In the genomic region with DNA sequence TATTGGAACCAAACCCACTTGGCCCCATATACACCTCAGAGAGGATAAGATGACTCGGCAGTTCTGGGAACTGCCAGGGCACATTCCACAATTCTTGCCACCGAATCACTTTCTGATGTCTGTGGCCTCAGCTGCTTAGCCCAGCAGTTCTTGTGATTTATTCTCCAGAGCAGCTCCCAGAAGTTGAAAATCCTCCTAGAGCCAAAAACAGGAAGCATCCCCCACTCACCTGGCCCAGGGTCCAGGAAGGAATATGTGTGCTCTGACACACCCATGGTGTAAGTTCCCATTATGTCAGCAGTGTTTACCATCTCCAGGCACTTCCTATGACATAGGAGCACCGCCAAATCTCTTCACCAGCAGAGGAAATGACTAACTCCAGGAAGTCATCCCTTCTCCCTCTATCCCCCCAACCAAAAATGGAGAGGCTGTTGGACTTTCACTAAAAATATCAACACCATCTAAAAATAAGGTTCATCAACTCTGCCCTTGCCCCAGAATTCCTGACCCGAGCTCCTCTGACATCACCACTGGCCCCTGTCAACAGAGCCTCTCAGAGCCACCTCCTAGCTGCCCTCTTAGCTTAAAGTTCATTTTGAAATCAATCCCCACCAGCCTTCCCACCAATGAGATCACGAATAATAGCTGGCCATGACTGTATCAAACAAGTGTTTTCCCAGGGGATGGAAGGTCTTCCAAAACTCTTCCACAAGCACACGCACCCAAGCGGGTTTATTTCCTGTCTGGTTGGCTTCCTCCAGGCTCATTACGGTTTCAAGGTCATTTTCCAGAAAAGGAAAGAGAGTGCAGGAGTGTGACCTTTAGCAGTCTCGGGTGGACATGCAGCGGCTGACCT, we compare ENCODE assay signal across 10 cellular contexts.
DNase-seq lines count a peak whose midpoint lies in the region; ATAC-seq, FAIRE-seq and TF ChIP-seq lines count a peak whose summit lies in the region.
"Had no signal": no experiment of that assay in that cellular context is flagged by ENCODE, and none has a peak within 500 bp of the region (broad histone marks: within the 10 kb centered on the region; RNA-seq: fewer than 3 reads in every experiment).

No MANE protein-coding gene starts in this region.

- H3K27ac ChIP-seq in C4-2B (peak overlapping the region; percentile 12; the same call in 1 of the 2 replicates), fibroblast of lung (ENCODE audit: insufficient read depth, low read length) (no peak overlapping the region)

- FAIRE-seq in D721Med (lab: Jason Lieb, UNC): no peak
- FAIRE-seq: GM12878 had no signal

- DNase-seq in RKO (ENCODE audit: low spot score): peak; percentile 6
- DNase-seq in fibroblast of lung (ENCODE audit: low read depth in 2 of 2): peak; percentile 18 to 42
- DNase-seq in omental fat pad (ENCODE audit: low spot score): no peak
- no peak for DNase-seq in stimulated activated naive CD4-positive, alpha-beta T cell treated with Interleukin-2 at 50 U/mL for 16 hours (lab: John Stamatoyannopoulos, UW)
- DNase-seq in D721Med (ENCODE audit: insufficient read length, low spot score): no peak
- DNase-seq in glomerular visceral epithelial cell (ENCODE audit: extremely low spot score): no peak
- DNase-seq: activated T-cell treated with anti-CD3 and anti-CD28 coated beads for 4 hours had no signal

- no peak overlapping the region for H3K4me3 ChIP-seq in fibroblast of lung (replicated peaks in 1 of 4; ENCODE audit: control extremely low read depth in 1 of 4, insufficient read depth in 1 of 4, low read depth in 3 of 4, low read length in 4 of 4)
- H3K4me3 ChIP-seq: GM12878 had no signal

- H3K36me3 ChIP-seq in fibroblast of lung (ENCODE audit: control insufficient read depth, insufficient read depth, low read length): no peaks in the 10 kb centered on the region

- peak; percentile 52 for ATAC-seq in omental fat pad (ENCODE audit: low FRiP score)
- no peak for ATAC-seq in HG03196 (IDR thresholded peaks at IDR 0.05; ENCODE audit: unreplicated experiment)
- ATAC-seq: GM12878 had no signal

- no peaks in the 10 kb centered on the region for H3K9me3 ChIP-seq in fibroblast of lung (ENCODE audit: control insufficient read depth, insufficient read depth, low read depth, low read length)

- TF ChIP-seq CTCF in C4-2B (conservative IDR thresholded peaks at IDR 0.05) (no peak), fibroblast of lung (conservative IDR thresholded peaks at IDR 0.05 in 1 of 2, IDR thresholded peaks at IDR 0.05 in 1 of 2; ENCODE audit: low read depth in 1 of 2, low read length in 2 of 2) (no peak), omental fat pad (IDR thresholded peaks at IDR 0.05) (no peak), D721Med (IDR thresholded peaks at IDR 0.05; ENCODE audit: insufficient read depth, missing control alignments) (no peak)

- no peaks in the 10 kb centered on the region for H3K4me1 ChIP-seq in fibroblast of lung (ENCODE audit: control insufficient read depth, extremely low read depth, insufficient read depth, low read length)

- no peaks in the 10 kb centered on the region for H3K79me2 ChIP-seq in fibroblast of lung (ENCODE audit: control insufficient read depth, insufficient read depth, low read length)

- no peaks in the 10 kb centered on the region for H4K20me1 ChIP-seq in fibroblast of lung (ENCODE audit: control insufficient read depth, extremely low read depth, insufficient read depth, low read length)

- H2AFZ ChIP-seq in fibroblast of lung (ENCODE audit: low read length): no peak overlapping the region

- no peak overlapping the region for H3K4me2 ChIP-seq in fibroblast of lung (ENCODE audit: extremely low read depth, insufficient read depth, low read length)

- H3K9ac ChIP-seq in fibroblast of lung (ENCODE audit: insufficient read depth, low read length): no peak overlapping the region

- no peaks in the 10 kb centered on the region for H3K27me3 ChIP-seq in fibroblast of lung (ENCODE audit: control insufficient read depth, insufficient read depth, low read length)

Comparison
In these comparisons a context has a peak if more than half of its experiments do, and no peak if none do; other contexts are left out.
1. DNase-seq: peak in RKO (single experiment) and fibroblast of lung (2 of 2); none in omental fat pad (single experiment), stimulated activated naive CD4-positive, alpha-beta T cell treated with Interleukin-2 at 50 U/mL for 16 hours (single experiment), D721Med (single experiment) and glomerular visceral epithelial cell (single experiment).